Comparison of ENCODE assay signal across 2 cellular contexts in genomic region chr22:24474649-24475048, GRCh38.
TF ChIP-seq lines count a peak whose summit lies in the region.

No MANE protein-coding gene starts in this region.

TF ChIP-seq in HepG2, 621 proteins besides CTCF, POLR2A, EP300 and RAD21:
- TF ChIP-seq ZNF629 (CRISPR knock-in tag; conservative IDR thresholded peaks at IDR 0.05) (peak; percentile 73), HOMEZ (CRISPR knock-in tag; IDR thresholded peaks at IDR 0.05; ENCODE audit: low read depth) (no peak)

TF ChIP-seq in SK-N-SH treated with all-trans-retinoic acid at 6 μM for 48 hours, 23 proteins besides CTCF, POLR2A, EP300 and RAD21:
- TF ChIP-seq ESRRG (CRISPR knock-in tag; IDR thresholded peaks at IDR 0.05) (no peak), ZNF565 (CRISPR knock-in tag; conservative IDR thresholded peaks at IDR 0.05; ENCODE audit: low read depth) (no peak), TSHZ2 (CRISPR knock-in tag; IDR thresholded peaks at IDR 0.05) (no peak), CSDC2 (CRISPR knock-in tag; IDR thresholded peaks at IDR 0.05) (no peak), ZFP3 (CRISPR knock-in tag; IDR thresholded peaks at IDR 0.05) (no peak), CREB5 (CRISPR knock-in tag; IDR thresholded peaks at IDR 0.05; ENCODE audit: low read depth) (no peak), TOX (CRISPR knock-in tag; IDR thresholded peaks at IDR 0.05; ENCODE audit: borderline replicate concordance) (no peak), BACH2 (CRISPR knock-in tag; IDR thresholded peaks at IDR 0.05; ENCODE audit: borderline replicate concordance) (no peak), SNAI2 (CRISPR knock-in tag; IDR thresholded peaks at IDR 0.05) (no peak)
